27 cellular contexts compared by ENCODE assay signal in the genomic region with DNA sequence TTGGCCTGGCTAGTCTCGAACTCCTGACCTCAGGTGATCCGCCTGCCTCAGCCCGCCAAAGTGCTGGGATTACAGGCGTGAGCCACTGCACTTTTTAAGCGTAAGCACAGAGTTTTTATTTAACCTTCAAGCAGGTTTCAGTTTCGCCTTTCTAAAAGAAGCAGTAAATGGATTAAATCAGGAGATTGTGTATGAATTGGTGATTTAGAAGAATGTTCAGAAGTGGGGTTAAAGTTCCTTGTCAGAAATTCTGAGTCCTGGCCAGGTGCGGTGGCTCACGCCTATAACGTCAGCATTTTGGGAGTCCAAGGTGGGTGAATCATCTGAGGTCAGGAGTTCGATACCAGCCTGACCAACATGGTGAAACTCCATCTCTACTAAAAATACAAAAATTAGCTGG. TPM values are rescaled to one million over a fixed set of nuclear protein-coding genes. Genes with fewer than 3 reads are reported as not detected.
DNase-seq lines count a peak whose midpoint lies in the region; ATAC-seq and TF ChIP-seq lines count a peak whose summit lies in the region.
"Had no signal": no experiment of that assay in that cellular context is flagged by ENCODE, and none has a peak within 500 bp of the region (broad histone marks: within the 10 kb centered on the region; RNA-seq: fewer than 3 reads in every experiment).

No MANE protein-coding gene starts in this region.

- H3K79me2 ChIP-seq in PC-3 (ENCODE audit: low read length), result peaks cover 83% of the 10 kb centered on the region
- H3K79me2 ChIP-seq in OCI-LY7 (ENCODE audit: insufficient read depth, low read depth, low read length), result peaks cover 90% of the 10 kb centered on the region

- H3K4me2 ChIP-seq in PC-3 (ENCODE audit: low read length) (no peak overlapping the region), OCI-LY7 (ENCODE audit: low read length) (no peak overlapping the region)

- TF ChIP-seq CTCF in Calu3 (IDR thresholded peaks at IDR 0.05; ENCODE audit: unreplicated experiment), result no peak
- TF ChIP-seq CTCF in PC-3 (conservative IDR thresholded peaks at IDR 0.05; ENCODE audit: low read depth, low read length), result no peak
- no peak for TF ChIP-seq CTCF in psoas muscle (IDR thresholded peaks at IDR 0.05)
- no peak for TF ChIP-seq CTCF in OCI-LY7 (conservative IDR thresholded peaks at IDR 0.05; ENCODE audit: low read length)
- no peak for TF ChIP-seq CTCF in GM10248 (IDR thresholded peaks at IDR 0.05; ENCODE audit: control extremely low read depth, extremely low read depth, low read depth, missing control alignments)

- H3K36me3 ChIP-seq in PC-3 (ENCODE audit: low read depth, low read length), result peaks cover 22% of the 10 kb centered on the region
- peaks cover 2 to 41% of the 10 kb centered on the region in 2 donors for H3K36me3 ChIP-seq in psoas muscle (ENCODE audit: insufficient read depth in 1 of 2, low read depth in 1 of 2)
- H3K36me3 ChIP-seq in OCI-LY7 (ENCODE audit: insufficient read depth, low read length), result peaks cover 86% of the 10 kb centered on the region
- H3K36me3 ChIP-seq: colonic mucosa had no signal

- peaks cover 53% of the 10 kb centered on the region for H3K36me3 Mint-ChIP-seq in Calu3 (ENCODE audit: insufficient read depth, unreplicated experiment)

- H3K4me3 ChIP-seq in PC-3 (ENCODE audit: low read length) (no peak overlapping the region), psoas muscle (no peak overlapping the region), OCI-LY7 (ENCODE audit: low read depth, low read length, poor library complexity, severe bottlenecking) (no peak overlapping the region)
- H3K4me3 ChIP-seq: colonic mucosa, MG63, tibial nerve had no signal

- H4K20me1 ChIP-seq in PC-3 (ENCODE audit: low read length) (peaks cover 28% of the 10 kb centered on the region), OCI-LY7 (ENCODE audit: insufficient read depth, low read length) (peaks cover 16% of the 10 kb centered on the region; the same call in 1 of the 2 replicates)

- H3K4me3 Mint-ChIP-seq in Calu3 (ENCODE audit: low read depth, unreplicated experiment), result peak overlapping the region; percentile 3
- H3K4me3 Mint-ChIP-seq: activated CD4-positive, alpha-beta T cell treated with anti-CD3 and anti-CD28 coated beads, Interleukin-2, amount 10 ng/mL, durations not matched to agents 24 days and 14 days; activated T-cell treated with anti-CD3 and anti-CD28 coated beads, Interleukin-2, amount 50 U/mL, for 4 hours; natural killer cell treated with Interleukin-12 subunit alpha and Interleukin-12 subunit beta and Interleukin-15 and Interleukin-18, amount 100 ng/mL, for 72 hours had no signal

- peaks cover 51% of the 10 kb centered on the region for H3K4me1 Mint-ChIP-seq in Calu3 (ENCODE audit: low read depth, unreplicated experiment)

- WGBS in psoas muscle, 3 donors, result 67 to 78% (median 69%) methylated on average over 10 of the region's 10 CpGs

- H3K27me3 ChIP-seq in PC-3 (ENCODE audit: low read length) (no peaks in the 10 kb centered on the region), psoas muscle (ENCODE audit: insufficient read depth in 3 of 3, low read length in 2 of 3) (no peaks in the 10 kb centered on the region)
- H3K27me3 ChIP-seq: colonic mucosa, MG63, tibial nerve had no signal

- no peak overlapping the region for H3K27ac ChIP-seq in PC-3 (ENCODE audit: low read length)
- peak overlapping the region; percentile 59 for H3K27ac ChIP-seq in epithelial cell of prostate
- peak overlapping the region; percentile 42 for H3K27ac ChIP-seq in psoas muscle
- no peak overlapping the region for H3K27ac ChIP-seq in OCI-LY7 (ENCODE audit: low read depth, low read length, poor library complexity, severe bottlenecking)
- H3K27ac ChIP-seq: colonic mucosa, tibial nerve had no signal

- H3F3A ChIP-seq in PC-3 (ENCODE audit: low read length, unreplicated experiment), result no peaks in the 10 kb centered on the region

- no peak overlapping the region for H2AFZ ChIP-seq in PC-3 (ENCODE audit: low read length)
- H2AFZ ChIP-seq in OCI-LY7 (ENCODE audit: low read length), result no peak overlapping the region

- H3K9me3 ChIP-seq in PC-3 (ENCODE audit: low read length), result no peaks in the 10 kb centered on the region
- no peaks in the 10 kb centered on the region for H3K9me3 ChIP-seq in psoas muscle
- H3K9me3 ChIP-seq in OCI-LY7 (ENCODE audit: low read length), result no peaks in the 10 kb centered on the region
- H3K9me3 ChIP-seq: colonic mucosa, MG63, tibial nerve had no signal

- H3K27ac Mint-ChIP-seq in Calu3 (ENCODE audit: unreplicated experiment), result peak overlapping the region; percentile 24
- H3K27ac Mint-ChIP-seq: activated CD4-positive, alpha-beta T cell treated with anti-CD3 and anti-CD28 coated beads, Interleukin-2, amount 10 ng/mL, durations not matched to agents 24 days and 14 days had no signal

- peaks cover 13% of the 10 kb centered on the region for H3K4me1 ChIP-seq in PC-3 (ENCODE audit: insufficient read depth, low read length)
- peaks cover 40% of the 10 kb centered on the region for H3K4me1 ChIP-seq in psoas muscle
- H3K4me1 ChIP-seq in OCI-LY7 (ENCODE audit: insufficient read depth, low read length, poor library complexity, severe bottlenecking), result peaks cover 8% of the 10 kb centered on the region
- H3K4me1 ChIP-seq: colonic mucosa had no signal

- intact Hi-C loops in Calu3 (cut with micrococcal nuclease; ENCODE audit: unreplicated experiment), result loop anchor here (10.0 kb wide), 1 partner anchor 159 kb away; no protein-coding TSS in a partner anchor
- intact Hi-C loops in PC-3 (cut with micrococcal nuclease), result no loop called here
- intact Hi-C loops in psoas muscle (cut with DNase I), result loop anchor here in 1 of 2 donors (5.0 kb wide), 2 partner anchors 38 to 1297 kb away; no protein-coding TSS in a partner anchor
- intact Hi-C loops in OCI-LY7 (cut with micrococcal nuclease; ENCODE audit: unreplicated experiment), result no loop called here

- ATAC-seq in PC-3 (no peak), psoas muscle (peak in 2 of 4 donors; percentile 47 to 48), HG03159 (IDR thresholded peaks at IDR 0.05; ENCODE audit: unreplicated experiment) (no peak)
- ATAC-seq: activated T-cell treated with anti-CD3 and anti-CD28 coated beads, Interleukin-2, amount 50 U/mL, for 4 hours; natural killer cell treated with Interleukin-12 subunit alpha and Interleukin-12 subunit beta and Interleukin-15 and Interleukin-18, amount 100 ng/mL, for 72 hours had no signal

- POLR2A ChIA-PET in PC-3 (lab: Charles Lee; ENCODE audit: unreplicated experiment) (no interaction called here), OCI-LY7 (lab: Charles Lee) (interaction anchor here (1.1 kb wide), 1 partner anchor 12 kb away, joined by 4 read pairs; the partner anchor contains the start of gene HSPA4), GM10248 (lab: Yijun Ruan, JAX) (no interaction called here)

- no peaks in the 10 kb centered on the region for H3K9me3 Mint-ChIP-seq in Calu3 (ENCODE audit: low read depth, unreplicated experiment)
- H3K9me3 Mint-ChIP-seq: activated CD4-positive, alpha-beta T cell treated with anti-CD3 and anti-CD28 coated beads, Interleukin-2, amount 10 ng/mL, durations not matched to agents 24 days and 14 days; activated T-cell treated with anti-CD3 and anti-CD28 coated beads, Interleukin-2, amount 50 U/mL, for 4 hours; natural killer cell treated with Interleukin-12 subunit alpha and Interleukin-12 subunit beta and Interleukin-15 and Interleukin-18, amount 100 ng/mL, for 72 hours had no signal

- DNase-seq in Calu3, result peak; percentile 58
- peak; percentile 13 for DNase-seq in PC-3
- DNase-seq in epithelial cell of prostate (ENCODE audit: low read depth, low spot score), result no peak
- DNase-seq in psoas muscle, result no peak
- no peak for DNase-seq in NCI-H1105 (lab: John Stamatoyannopoulos, UW)
- DNase-seq in OCI-LY7 (ENCODE audit: low spot score), result no peak
- DNase-seq in GM10248 (ENCODE audit: extremely low spot score), result no peak
- DNase-seq: ACHN; activated CD4-positive, alpha-beta T cell treated with anti-CD3 and anti-CD28 coated beads, Interleukin-2, amount 10 ng/mL, durations not matched to agents 24 days and 14 days; activated T-cell treated with anti-CD3 and anti-CD28 coated beads, Interleukin-2, amount 50 U/mL, for 4 hours; colonic mucosa; COR-L47; DMS79; effector CD8-positive, alpha-beta T cell; GF-D8; H7; MG63; NCI-H1417; NCI-H2081 treated with DMSO at 0.1 percent for 48 hours; NCI-H345; NCI-H774; retina; SIG-M5; stimulated activated CD4-positive, alpha-beta T cell treated with anti-CD3 and anti-CD28 coated beads, Interleukin-2, amount 100 ng/mL, for 24 hours had no signal

- no peaks in the 10 kb centered on the region for H3K27me3 Mint-ChIP-seq in Calu3 (ENCODE audit: unreplicated experiment)
- H3K27me3 Mint-ChIP-seq: activated CD4-positive, alpha-beta T cell treated with anti-CD3 and anti-CD28 coated beads, Interleukin-2, amount 10 ng/mL, durations not matched to agents 24 days and 14 days; natural killer cell treated with Interleukin-12 subunit alpha and Interleukin-12 subunit beta and Interleukin-15 and Interleukin-18, amount 100 ng/mL, for 72 hours had no signal

- no peak overlapping the region for H3K9ac ChIP-seq in PC-3 (ENCODE audit: low read length)

- BruUV-seq in Calu3 (replicated peaks; lab: Mats Ljungman, UMichigan) (no TSS peak), PC-3 (replicated peaks; lab: Mats Ljungman, UMichigan) (no TSS peak), OCI-LY7 (replicated peaks; lab: Mats Ljungman, UMichigan) (no TSS peak)

- CTCF ChIA-PET in Calu3 (lab: Charles Lee) (no interaction called here), PC-3 (lab: Charles Lee) (no interaction called here), OCI-LY7 (lab: Charles Lee; ENCODE audit: unreplicated experiment) (no interaction called here), GM10248 (lab: Yijun Ruan, JAX) (interaction anchor here (1.4 to 1.7 kb wide), 2 partner anchors 12 to 28 kb away, joined by 3 read pairs; no protein-coding TSS in a partner anchor)

- H3K9me2 ChIP-seq in PC-3 (replicated peaks; ENCODE audit: low read length) (no peaks in the 10 kb centered on the region), OCI-LY7 (ENCODE audit: insufficient read depth, low read length) (no peaks in the 10 kb centered on the region)

RNA-seq across cellular contexts. Expression of gene HSPA4, which starts 12.2 kb away (rescaled TPM):
- 294 and 296 TPM in 2 replicates for total RNA-seq in Calu3 (2022)
- 70.6 and 82.9 TPM in 2 replicates for total RNA-seq in PC-3 (2014; rRNA removed)
- 100 to 1,000 TPM; 108 to 154 (median 130) TPM for total RNA-seq in psoas muscle
- 10 to 100 TPM; 41.2 to 86.8 (median 50.6) TPM for polyA plus RNA-seq in psoas muscle
- total RNA-seq in OCI-LY7 (2014; rRNA removed; shearing (Covaris generic)), result 65.4 and 86.6 TPM in 2 replicates
- total RNA-seq in OCI-LY7 (2022), result 190 and 226 TPM in 2 replicates

RNA-seq across cellular contexts. Expression of gene ZCCHC10, which starts 37.6 kb away (rescaled TPM):
- total RNA-seq in Calu3 (2022) (25.9 and 31.8 TPM in 2 replicates), PC-3 (2014; rRNA removed) (3.7 and 6.1 TPM in 2 replicates), psoas muscle (10 to 100 TPM; 19.6 to 26.7 (median 20.8) TPM), OCI-LY7 (2022) (45.2 and 45.4 TPM in 2 replicates)
- 10 to 100 TPM; 13.6 to 32.5 (median 17.0) TPM for polyA plus RNA-seq in psoas muscle
- 26.9 and 27.2 TPM in 2 replicates for total RNA-seq in OCI-LY7 (2014; rRNA removed; shearing (Covaris generic))

Comparison
In these comparisons a context has a peak if more than half of its experiments do, and no peak if none do; other contexts are left out.
1. DNase-seq: peak in Calu3 (single experiment) and PC-3 (single experiment); none in epithelial cell of prostate (single experiment), psoas muscle (0 of 2), NCI-H1105 (single experiment), OCI-LY7 (single experiment) and GM10248 (single experiment).
2. H3K27ac ChIP-seq: peak in epithelial cell of prostate (single experiment) and psoas muscle (single experiment); none in PC-3 (single experiment) and OCI-LY7 (single experiment).